ENCODE assay signal across 13 cellular contexts in genomic region chr7:99867477-99867876, GRCh38. TPM values are rescaled to one million over a fixed set of nuclear protein-coding genes. Genes with fewer than 3 reads are reported as not detected.
"Had no signal": no experiment of that assay in that cellular context is flagged by ENCODE, and none has a peak within 500 bp of the region (broad histone marks: within the 10 kb centered on the region; RNA-seq: fewer than 3 reads in every experiment).

No MANE protein-coding gene starts in this region.

RNA-seq across cellular contexts. Expression of gene OR2AE1, which starts 9.4 kb away (rescaled TPM):
- total RNA-seq: activated CD4-positive, alpha-beta memory T cell treated with anti-CD3 and anti-CD28 coated beads for 36 hours; activated CD4-positive, alpha-beta memory T cell treated with anti-CD3 and anti-CD28 coated beads, Interleukin-2, amount 10 ng/mL, durations not matched to agents 7 days and 5 days; activated CD4-positive, alpha-beta T cell treated with anti-CD3 and anti-CD28 coated beads for 36 hours; activated CD8-positive, alpha-beta memory T cell treated with anti-CD3 and anti-CD28 coated beads for 36 hours; activated CD8-positive, alpha-beta T cell treated with anti-CD3 and anti-CD28 coated beads for 36 hours; T-helper 17 cell had no signal

RNA-seq across cellular contexts. Expression of gene CYP3A43, which starts 39.7 kb away (rescaled TPM):
- total RNA-seq: activated B cell treated with CpG ODN at 0.5 μM for 24 hours; activated CD4-positive, alpha-beta memory T cell treated with anti-CD3 and anti-CD28 coated beads for 36 hours; activated CD4-positive, alpha-beta memory T cell treated with anti-CD3 and anti-CD28 coated beads, Interleukin-2, amount 10 ng/mL, durations not matched to agents 7 days and 5 days; activated CD4-positive, alpha-beta T cell treated with anti-CD3 and anti-CD28 coated beads, Interleukin-2, amount 10 ng/mL, durations not matched to agents 24 days and 14 days; activated CD4-positive, alpha-beta T cell treated with anti-CD3 and anti-CD28 coated beads, Interleukin-2, amount 10 ng/mL, durations not matched to agents 7 days and 5 days; activated CD8-positive, alpha-beta memory T cell treated with anti-CD3 and anti-CD28 coated beads for 36 hours; activated CD8-positive, alpha-beta memory T cell treated with anti-CD3 and anti-CD28 coated beads, Interleukin-2, amount 10 ng/mL, durations not matched to agents 7 days and 5 days; activated CD8-positive, alpha-beta T cell treated with anti-CD3 and anti-CD28 coated beads for 36 hours; activated CD8-positive, alpha-beta T cell treated with anti-CD3 and anti-CD28 coated beads, Interleukin-2, amount 10 ng/mL, durations not matched to agents 7 days and 5 days; T-helper 17 cell; T-helper 2 cell treated with Interferon-gamma antibody and Interleukin-4, amounts not matched to agents 100 ng/mL and 5 ng/mL, for 36 hours; WTC11 had no signal
